Comparison of ENCODE assay signal across 8 cellular contexts in the genomic region with DNA sequence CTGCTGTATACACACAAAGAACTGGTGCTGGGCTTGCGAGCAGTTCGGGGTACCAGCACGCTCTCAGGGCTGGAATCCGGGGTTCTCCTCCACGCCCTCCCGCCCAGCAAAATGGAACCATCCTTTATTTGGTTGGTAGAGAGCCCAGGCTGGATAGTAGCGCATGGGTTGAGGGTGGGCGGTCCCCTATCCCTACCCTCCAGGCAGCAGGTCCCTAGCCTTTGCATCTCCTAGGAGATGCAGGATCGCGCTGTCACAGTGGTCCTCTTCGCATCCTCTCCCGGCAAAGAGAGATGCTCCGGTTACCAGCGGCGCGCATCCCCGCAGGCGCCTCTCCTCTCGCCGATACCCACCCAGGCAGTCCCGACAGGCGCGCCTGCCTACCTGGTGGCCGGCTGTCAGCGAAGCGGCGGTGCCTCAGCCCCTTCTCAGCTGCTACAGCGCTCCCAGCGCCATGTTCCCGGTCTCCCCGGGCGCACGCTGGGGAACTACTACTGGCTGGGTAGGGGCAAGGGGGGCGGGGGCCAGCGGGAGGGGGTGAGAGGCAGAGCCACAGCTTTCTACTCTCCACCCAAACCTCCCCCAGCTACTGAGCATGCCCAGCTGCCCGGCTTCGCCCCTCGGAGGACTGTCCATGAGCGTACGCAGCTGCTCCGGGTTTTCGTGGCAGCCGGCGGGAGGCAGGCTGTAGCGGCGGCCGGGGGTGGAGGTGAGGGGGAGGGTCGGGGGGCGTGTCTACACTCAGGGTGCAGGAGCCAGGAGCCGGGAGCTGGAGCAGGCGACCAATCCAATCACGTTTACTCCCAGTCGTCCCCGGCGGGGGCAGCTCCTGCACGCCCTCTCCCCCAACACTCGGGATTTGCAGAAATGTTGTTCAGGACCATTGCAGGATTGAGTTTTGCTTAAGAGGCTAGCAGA. TPM values are rescaled to one million over a fixed set of nuclear protein-coding genes. Genes with fewer than 3 reads are reported as not detected.
DNase-seq lines count a peak whose midpoint lies in the region; ATAC-seq and TF ChIP-seq lines count a peak whose summit lies in the region.

A gene (minus strand): TSS at position 699 of the 918 bp plus-strand sequence. CDS start 194,748 bp downstream, outside the sequence.

- POLR2A ChIA-PET in T-cell (lab: Charles Lee) (no interaction called here), RWPE1 (lab: Yijun Ruan, JAX; ENCODE audit: low non-redundant PET) (no interaction called here)

- H3K36me3 ChIP-seq in adipocyte (ENCODE audit: control insufficient read depth, insufficient read depth, low read length, severe bottlenecking), result no peaks in the 10 kb centered on the region

- H3K4me1 ChIP-seq in adipocyte (ENCODE audit: control insufficient read depth, insufficient read depth, low read length), result no peaks in the 10 kb centered on the region

- H3K27ac ChIP-seq in RWPE1, result no peak within 1 kb of the TSS

- no peak within 1 kb of the TSS; the same call in 1 of the 2 replicates for H3K4me3 ChIP-seq in AG10803 (ENCODE audit: low read length)
- no peak within 1 kb of the TSS for H3K4me3 ChIP-seq in adipocyte (ENCODE audit: low read length)
- peak within 1 kb of the TSS; percentile 37 for H3K4me3 ChIP-seq in skeletal muscle cell (ENCODE audit: low read depth, low read length)

- DNase-seq in AG10803 (ENCODE audit: low read depth) (peak; percentile 0), NCI-H1105 (lab: John Stamatoyannopoulos, UW) (peak; percentile 95), adipocyte (ENCODE audit: low read depth) (peak; percentile 38), hippocampal formation (lab: John Stamatoyannopoulos, UW) (peak; percentile 60 to 74), skeletal muscle cell (ENCODE audit: low read depth) (no peak), T-cell (no peak), RWPE1 (ENCODE audit: low spot score) (no peak)
- DNase-seq in stimulated activated CD4-positive, alpha-beta T cell treated with anti-CD3 and anti-CD28 coated beads, Interleukin-12 subunit alpha, Interleukin-12 subunit beta, amount 100 ng/mL, for 4 hours, result no peak

- CTCF ChIA-PET in T-cell (lab: Charles Lee), result no interaction called here
- CTCF ChIA-PET in RWPE1 (lab: Yijun Ruan, JAX), result no interaction called here

- H3K36me3 Mint-ChIP-seq in T-cell, result no peaks in the 10 kb centered on the region

- H3K27me3 Mint-ChIP-seq in T-cell, result peaks cover 25 to 32% of the 10 kb centered on the region in 2 donors

- no peaks in the 10 kb centered on the region for H3K4me1 Mint-ChIP-seq in T-cell

- peak within 1 kb of the TSS in 1 of 2 donors; percentile 3 for H3K27ac Mint-ChIP-seq in T-cell

- H3K9ac ChIP-seq in adipocyte (ENCODE audit: low read length), result no peak within 1 kb of the TSS

- H3K9me3 Mint-ChIP-seq in T-cell, result peaks cover 3 to 12% (median 6%) of the 10 kb centered on the region in 3 donors

- no peak within 1 kb of the TSS for H3K4me3 Mint-ChIP-seq in T-cell

- H3K27me3 ChIP-seq in adipocyte (replicated peaks; ENCODE audit: control insufficient read depth, insufficient read depth, low read length), result peaks cover 35% of the 10 kb centered on the region

- ATAC-seq in T-cell (replicated peaks in 1 of 4), result no peak

- peaks cover 9% of the 10 kb centered on the region for H3K9me3 ChIP-seq in adipocyte (ENCODE audit: control insufficient read depth, low read length)

- no peak for TF ChIP-seq CTCF in AG10803 (conservative IDR thresholded peaks at IDR 0.05; ENCODE audit: low read length)
- TF ChIP-seq CTCF in RWPE1 (conservative IDR thresholded peaks at IDR 0.05; ENCODE audit: low read depth), result no peak

RNA-seq across cellular contexts. Expression of the gene that starts here (rescaled TPM):
- not detected for total RNA-seq in T-cell

Comparison
In these comparisons a context has a peak if more than half of its experiments do, and no peak if none do; other contexts are left out.
1. DNase-seq: peak in AG10803 (single experiment), NCI-H1105 (single experiment), adipocyte (single experiment) and hippocampal formation (2 of 2); none in skeletal muscle cell (single experiment), stimulated activated CD4-positive, alpha-beta T cell treated with anti-CD3 and anti-CD28 coated beads, Interleukin-12 subunit alpha, Interleukin-12 subunit beta, amount 100 ng/mL, for 4 hours (single experiment), T-cell (0 of 34) and RWPE1 (single experiment).